26 cellular contexts compared by ENCODE assay signal in genomic region chr9:136496801-136497620, GRCh38.
"Had no signal": no experiment of that assay in that cellular context is flagged by ENCODE, and none has a peak within 500 bp of the region (broad histone marks: within the 10 kb centered on the region; RNA-seq: fewer than 3 reads in every experiment).

No MANE protein-coding gene starts in this region.

- H3K27ac ChIP-seq: ovary, parathyroid adenoma, psoas muscle, skin epidermis, stomach, thoracic aorta, thyroid gland, upper lobe of left lung, vagina had no signal

- H3K9ac ChIP-seq: parathyroid adenoma had no signal

- H2AFZ ChIP-seq: parathyroid adenoma had no signal

- H3K4me3 ChIP-seq: ovary, psoas muscle, skin epidermis, smooth muscle cell, stomach, thoracic aorta, thyroid gland, tibial nerve, upper lobe of left lung, vagina had no signal

- FAIRE-seq: urothelium cell line had no signal

- ATAC-seq: naive thymus-derived CD8-positive, alpha-beta T cell; natural killer cell treated with Interleukin-12 subunit alpha and Interleukin-12 subunit beta and Interleukin-15 and Interleukin-18, amount 100 ng/mL, for 72 hours; psoas muscle; sciatic nerve; stimulated activated effector memory CD8-positive, alpha-beta T cell treated with anti-CD3 and anti-CD28 coated beads, Interleukin-12 subunit alpha, Interleukin-12 subunit beta, amount 100 ng/mL, for 72 hours; stimulated activated naive B cell treated with anti-CD40 and anti-IgM and Interleukin-4, amounts not matched to agents 10 μg/mL and 1 μg/mL and 100 μg/mL, for 72 hours had no signal

- DNase-seq: naive thymus-derived CD8-positive, alpha-beta T cell; nephron progenitor cell; occipital lobe; ovary; posterior cingulate gyrus; psoas muscle; stimulated activated CD4-positive, alpha-beta T cell treated with anti-CD3 and anti-CD28 coated beads, Interleukin-15, amount 100 ng/mL, for 24 hours; stimulated activated CD4-positive, alpha-beta T cell treated with anti-CD3 and anti-CD28 coated beads, Interleukin-2, amount 100 ng/mL, for 24 hours; stimulated activated CD4-positive, alpha-beta T cell treated with anti-CD3 and anti-CD28 coated beads, Interleukin-2, amount 100 ng/mL, for 48 hours; stimulated activated CD4-positive, alpha-beta T cell treated with anti-CD3 and anti-CD28 coated beads, Interleukin-4, amount 100 ng/mL, for 24 hours; stimulated activated naive B cell treated with anti-CD40 and anti-IgM and Interleukin-4, amounts not matched to agents 10 μg/mL and 1 μg/mL and 100 μg/mL, for 72 hours; stimulated activated naive CD4-positive, alpha-beta T cell treated with Interleukin-2 at 50 U/mL for 16 hours; stomach; thyroid gland; trophoblast cell had no signal

- H3K9me3 ChIP-seq: ovary, psoas muscle, stomach, thoracic aorta, thyroid gland, tibial nerve, upper lobe of left lung, vagina had no signal

- H3K27me3 ChIP-seq: ovary, stomach, thyroid gland, tibial nerve, upper lobe of left lung, vagina had no signal

- H3K36me3 ChIP-seq: ovary had no signal

- H3K79me2 ChIP-seq: parathyroid adenoma had no signal

- H3K4me1 ChIP-seq: parathyroid adenoma, psoas muscle, thyroid gland, vagina had no signal

- H3K4me2 ChIP-seq: smooth muscle cell had no signal
